Comparison of ENCODE assay signal across 15 cellular contexts in genomic region chr2:19851116-19851515, GRCh38. TPM values are rescaled to one million over a fixed set of nuclear protein-coding genes. Genes with fewer than 3 reads are reported as not detected.
DNase-seq lines count a peak whose midpoint lies in the region; ATAC-seq, FAIRE-seq and TF ChIP-seq lines count a peak whose summit lies in the region.
"Had no signal": no experiment of that assay in that cellular context is flagged by ENCODE, and none has a peak within 500 bp of the region (broad histone marks: within the 10 kb centered on the region; RNA-seq: fewer than 3 reads in every experiment).

No MANE protein-coding gene starts in this region.

- H3K9me3 ChIP-seq in A549 = no peaks in the 10 kb centered on the region
- peaks cover 11% of the 10 kb centered on the region for H3K9me3 ChIP-seq in WERI-Rb-1 (ENCODE audit: severe bottlenecking)
- H3K9me3 ChIP-seq: prostate gland had no signal

- no peaks in the 10 kb centered on the region for H3K27me3 ChIP-seq in H7 (ENCODE audit: control insufficient read depth, insufficient read depth, low read length)
- peaks cover 97% of the 10 kb centered on the region for H3K27me3 ChIP-seq in WERI-Rb-1 (ENCODE audit: insufficient read depth, low read depth, severe bottlenecking)

- POLR2A ChIA-PET in A549 (lab: Yijun Ruan, JAX) = no interaction called here

- CTCF ChIA-PET in A549 (lab: Yijun Ruan, JAX) = interaction anchor here (0.7 to 5.1 kb wide), 9 partner anchors 11 to 489 kb away, joined by 3 to 31 read pairs (median 3); no protein-coding TSS in a partner anchor

- WGBS in A549 (ENCODE audit: missing lambda C conversion rate) = 59% methylated on average over 5 of the region's 5 CpGs

- H3K4me3 ChIP-seq in A549 = no peak overlapping the region
- no peak overlapping the region for H3K4me3 ChIP-seq in H7 (ENCODE audit: insufficient read depth, low read depth, low read length)
- H3K4me3 ChIP-seq in WERI-Rb-1 (ENCODE audit: low read depth, low read length) = no peak overlapping the region
- H3K4me3 ChIP-seq: prostate gland, SK-N-MC had no signal

- H3K36me3 ChIP-seq in H7 (replicated peaks; ENCODE audit: control insufficient read depth, insufficient read depth, low read length) (no peaks in the 10 kb centered on the region), WERI-Rb-1 (no peaks in the 10 kb centered on the region)
- H3K36me3 ChIP-seq: prostate gland had no signal

- H3K4me1 ChIP-seq in A549 = no peaks in the 10 kb centered on the region
- H3K4me1 ChIP-seq: prostate gland had no signal

- no peaks in the 10 kb centered on the region for H3K36me3 Mint-ChIP-seq in glutamatergic neuron (ENCODE audit: unreplicated experiment)

- no peak for TF ChIP-seq POLR2A in A549 (IDR thresholded peaks at IDR 0.05; ENCODE audit: low read length)

- peak; percentile 34 to 37; a peak in 3 of 5 replicates for TF ChIP-seq RAD21 in A549 (conservative IDR thresholded peaks at IDR 0.05 in 1 of 2, IDR thresholded peaks at IDR 0.05 in 1 of 2)

- no peaks in the 10 kb centered on the region for H3K4me1 Mint-ChIP-seq in glutamatergic neuron (ENCODE audit: low read depth, unreplicated experiment)

- H3K4me3 Mint-ChIP-seq in glutamatergic neuron (ENCODE audit: unreplicated experiment) = no peak overlapping the region
- H3K4me3 Mint-ChIP-seq: activated naive CD4-positive, alpha-beta T cell treated with anti-CD3 and anti-CD28 coated beads for 36 hours; dendritic cell treated with granulocyte-macrophage colony-stimulating factor and Interleukin-4, amounts not matched to agents 40 ng/mL and 50 ng/mL, for 4 days had no signal

- no peaks in the 10 kb centered on the region for H3K27me3 Mint-ChIP-seq in glutamatergic neuron (ENCODE audit: unreplicated experiment)

- ATAC-seq in A549 (peak; percentile 82 to 92), HG02763 (IDR thresholded peaks at IDR 0.05; ENCODE audit: unreplicated experiment) (no peak)

- no peak overlapping the region for H3K4me2 ChIP-seq in A549

- TF ChIP-seq EP300 in A549 (IDR thresholded peaks at IDR 0.05) = no peak

- H3K27ac ChIP-seq in A549 (peak overlapping the region in 1 of 2 experiments; percentile 62; a peak in 3 of 6 replicates), WERI-Rb-1 (no peak overlapping the region)
- H3K27ac ChIP-seq: prostate gland, SK-N-MC had no signal

- TF ChIP-seq CTCF in A549 (IDR thresholded peaks at IDR 0.05) (peak; percentile 13; the same call in 1 of the 3 replicates), WERI-Rb-1 (IDR thresholded peaks at IDR 0.05; ENCODE audit: low read depth, low read length) (peak; percentile 49), glutamatergic neuron (IDR thresholded peaks at IDR 0.05; ENCODE audit: partially characterized antibody, unreplicated experiment) (no peak)

- H3K27ac Mint-ChIP-seq in glutamatergic neuron (ENCODE audit: unreplicated experiment) = no peak overlapping the region
- H3K27ac Mint-ChIP-seq: activated naive CD4-positive, alpha-beta T cell treated with anti-CD3 and anti-CD28 coated beads for 36 hours; dendritic cell treated with granulocyte-macrophage colony-stimulating factor and Interleukin-4, amounts not matched to agents 40 ng/mL and 50 ng/mL, for 4 days had no signal

- DNase-seq in A549 (ENCODE audit: low read depth in 1 of 2, low spot score in 1 of 2) (peak; percentile 33 to 47), H7 (peak; percentile 84), WERI-Rb-1 (no peak), iPS-NIHi7 (ENCODE audit: extremely low spot score) (peak; percentile 78), UCSD-AML1 (lab: John Stamatoyannopoulos, UW; ENCODE audit: unreplicated experiment) (no peak), glutamatergic neuron (no peak)
- no peak for DNase-seq in stimulated activated CD4-positive, alpha-beta T cell treated with anti-CD3 and anti-CD28 coated beads, Interleukin-2, amount 100 ng/mL, for 48 hours
- DNase-seq: activated CD4-positive, alpha-beta T cell treated with anti-CD3 and anti-CD28 coated beads for 4 hours; activated naive CD4-positive, alpha-beta T cell treated with anti-CD3 and anti-CD28 coated beads for 36 hours; C1 segment of cervical spinal cord; NCI-H446 had no signal

- no peaks in the 10 kb centered on the region for H3K9me3 Mint-ChIP-seq in glutamatergic neuron (ENCODE audit: unreplicated experiment)
- H3K9me3 Mint-ChIP-seq: activated naive CD4-positive, alpha-beta T cell treated with anti-CD3 and anti-CD28 coated beads for 36 hours; dendritic cell treated with granulocyte-macrophage colony-stimulating factor and Interleukin-4, amounts not matched to agents 40 ng/mL and 50 ng/mL, for 4 days had no signal

- no peak for FAIRE-seq in A549 (lab: Jason Lieb, UNC)

TF ChIP-seq in A549, 52 proteins besides CTCF, POLR2A, EP300 and RAD21:
- no peak for TF ChIP-seq JUNB (IDR thresholded peaks at IDR 0.05)
- peak; percentile 55 for TF ChIP-seq SMC3 (IDR thresholded peaks at IDR 0.05)

RNA-seq across cellular contexts. Expression of gene TTC32, which starts 50.7 kb away (rescaled TPM):
- polyA plus RNA-seq in A549 (2011; rRNA removed) (23.4 and 37.1 TPM in 2 replicates), A549 (2017; fragmentation: RNase III; extraction: RNeasy Plus Mini Kit Qiagen cat#74134 plus additional on column Dnase treatment) (19.6 to 22.4 TPM (median 21.4 TPM) in 3 replicates)
- polyA plus RNA-seq in A549 (2012; cell fraction: cytosol; rRNA removed) = 15.4 and 16.8 TPM in 2 replicates
- polyA plus RNA-seq in A549 (2012; cell fraction: nucleus; rRNA removed) = 12.8 and 13.5 TPM in 2 replicates
- 9.1 and 10.7 TPM in 2 replicates for polyA minus RNA-seq in A549 (2011; rRNA and poly(A)+ RNA removed)
- 5.7 and 14.9 TPM in 2 replicates for total RNA-seq in H7 (2014; rRNA removed; shearing (Covaris generic))
- 15.3 TPM for total RNA-seq in glutamatergic neuron (ENCODE audit: unreplicated experiment)

Comparison
In these comparisons a context has a peak if more than half of its experiments do, and no peak if none do; other contexts are left out.
1. DNase-seq: peak in A549 (2 of 2), H7 (single experiment) and iPS-NIHi7 (single experiment); none in WERI-Rb-1 (single experiment), UCSD-AML1 (single experiment), stimulated activated CD4-positive, alpha-beta T cell treated with anti-CD3 and anti-CD28 coated beads, Interleukin-2, amount 100 ng/mL, for 48 hours (0 of 2) and glutamatergic neuron (single experiment).